ENCODE assay signal across 24 cellular contexts in genomic region chr3:165635791-165636681, GRCh38.
DNase-seq lines count a peak whose midpoint lies in the region; ATAC-seq and TF ChIP-seq lines count a peak whose summit lies in the region.
"Had no signal": no experiment of that assay in that cellular context is flagged by ENCODE, and none has a peak within 500 bp of the region (broad histone marks: within the 10 kb centered on the region; RNA-seq: fewer than 3 reads in every experiment).

No MANE protein-coding gene starts in this region.

- ATAC-seq in GM21381 (IDR thresholded peaks at IDR 0.05; ENCODE audit: unreplicated experiment) = no peak
- no peak for ATAC-seq in HG03095 (IDR thresholded peaks at IDR 0.05; ENCODE audit: unreplicated experiment)
- ATAC-seq: activated naive CD8-positive, alpha-beta T cell treated with anti-CD3 and anti-CD28 coated beads, Interleukin-2, amount 50 U/mL, for 24 hours; right cardiac atrium; stimulated activated naive CD8-positive, alpha-beta T cell treated with anti-CD3 and anti-CD28 coated beads, Interleukin-15, Interleukin-2, amounts not matched to agents 100 U/mL and 50 U/mL, for 24 hours had no signal

- peak; percentile 30 for DNase-seq in DMS53 (lab: John Stamatoyannopoulos, UW)
- DNase-seq in DMS53 treated with DMSO at 0.1 percent for 48 hours (lab: John Stamatoyannopoulos, UW; ENCODE audit: unreplicated experiment) = no peak
- DNase-seq in epithelial cell of proximal tubule (ENCODE audit: low read depth) = peak; percentile 46
- peak; percentile 12 for DNase-seq in left kidney (ENCODE audit: low read depth, low spot score)
- no peak for DNase-seq in HuH-7.5 (ENCODE audit: low spot score)
- DNase-seq in NK-92 treated with Interleukin-12 subunit alpha and Interleukin-12 subunit beta, amount 100 ng/mL, for 24 hours (lab: John Stamatoyannopoulos, UW) = no peak
- DNase-seq: activated B cell treated with CpG ODN at 0.5 μM for 24 hours; activated CD4-positive, alpha-beta T cell treated with anti-CD3 and anti-CD28 coated beads, Interleukin-2, amount 50 U/mL, for 4 hours; activated naive CD8-positive, alpha-beta T cell treated with anti-CD3 and anti-CD28 coated beads, Interleukin-2, amount 50 U/mL, for 24 hours; activated T-cell treated with anti-CD3 and anti-CD28 coated beads, Interleukin-2, amount 50 U/mL, for 48 hours; left ventricle myocardium inferior; NCI-H146; NCI-H2107; NCI-H82; posterior cingulate gyrus; right cardiac atrium; spleen; stimulated activated CD4-positive, alpha-beta T cell treated with anti-CD3 and anti-CD28 coated beads, Interleukin-2, amount 100 ng/mL, for 24 hours; stimulated activated naive CD8-positive, alpha-beta T cell treated with anti-CD3 and anti-CD28 coated beads, Interleukin-15, Interleukin-2, amounts not matched to agents 100 U/mL and 50 U/mL, for 24 hours; testis had no signal

- H3K4me3 ChIP-seq in epithelial cell of proximal tubule (ENCODE audit: low read depth, low read length) = no peak overlapping the region
- H3K4me3 ChIP-seq: esophagus muscularis mucosa, HAP-1, left ventricle myocardium inferior, spleen, testis had no signal

- TF ChIP-seq CTCF in epithelial cell of proximal tubule (conservative IDR thresholded peaks at IDR 0.05; ENCODE audit: low read depth, low read length) = no peak

Comparison
In these comparisons a context has a peak if more than half of its experiments do, and no peak if none do; other contexts are left out.
1. DNase-seq: peak in DMS53 (single experiment), epithelial cell of proximal tubule (single experiment) and left kidney (single experiment); none in DMS53 treated with DMSO at 0.1 percent for 48 hours (single experiment), HuH-7.5 (single experiment) and NK-92 treated with Interleukin-12 subunit alpha and Interleukin-12 subunit beta, amount 100 ng/mL, for 24 hours (single experiment).